ENCODE assay signal across 1 cellular context in the genomic region with DNA sequence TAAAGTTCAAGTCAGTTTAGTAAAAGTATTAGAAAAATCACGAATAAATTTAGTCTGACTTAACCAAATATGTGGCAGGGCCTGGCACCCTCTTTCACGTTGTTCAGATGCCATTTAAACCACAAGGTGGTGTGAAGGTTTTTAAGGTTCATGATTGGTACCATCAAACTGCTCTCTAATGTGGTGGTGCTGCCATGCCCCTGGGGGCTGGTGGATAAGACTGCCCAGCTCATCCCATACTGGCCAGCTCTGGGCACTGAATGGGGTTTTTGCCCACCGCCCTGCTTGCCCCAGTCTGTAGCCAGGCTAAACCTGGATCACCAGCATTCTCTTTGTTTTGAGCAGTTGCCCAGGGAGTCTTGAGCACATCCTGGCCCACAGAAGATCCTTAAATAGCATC.
TF ChIP-seq lines count a peak whose summit lies in the region.

No MANE protein-coding gene starts in this region.

TF ChIP-seq in IMR-90, 13 proteins besides CTCF, POLR2A, EP300 and RAD21:
- TF ChIP-seq NFE2L2 (IDR thresholded peaks at IDR 0.05; ENCODE audit: low read depth, low read length): no peak
- no peak for TF ChIP-seq BHLHE40 (IDR thresholded peaks at IDR 0.05; ENCODE audit: low read depth, low read length)
- no peak for TF ChIP-seq CHD1 (IDR thresholded peaks at IDR 0.05; ENCODE audit: low read depth, low read length)
- no peak for TF ChIP-seq SMC3 (IDR thresholded peaks at IDR 0.05; ENCODE audit: low read depth, low read length)
- no peak for TF ChIP-seq RFX5 (IDR thresholded peaks at IDR 0.05; ENCODE audit: low read depth, low read length)
- no peak for TF ChIP-seq MAFK (IDR thresholded peaks at IDR 0.05; ENCODE audit: low read depth, low read length)
- no peak for TF ChIP-seq RCOR1 (IDR thresholded peaks at IDR 0.05; ENCODE audit: insufficient replicate concordance, low read length)
- TF ChIP-seq, protein P1, sequence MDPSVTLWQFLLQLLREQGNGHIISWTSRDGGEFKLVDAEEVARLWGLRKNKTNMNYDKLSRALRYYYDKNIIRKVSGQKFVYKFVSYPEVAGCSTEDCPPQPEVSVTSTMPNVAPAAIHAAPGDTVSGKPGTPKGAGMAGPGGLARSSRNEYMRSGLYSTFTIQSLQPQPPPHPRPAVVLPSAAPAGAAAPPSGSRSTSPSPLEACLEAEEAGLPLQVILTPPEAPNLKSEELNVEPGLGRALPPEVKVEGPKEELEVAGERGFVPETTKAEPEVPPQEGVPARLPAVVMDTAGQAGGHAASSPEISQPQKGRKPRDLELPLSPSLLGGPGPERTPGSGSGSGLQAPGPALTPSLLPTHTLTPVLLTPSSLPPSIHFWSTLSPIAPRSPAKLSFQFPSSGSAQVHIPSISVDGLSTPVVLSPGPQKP (IDR thresholded peaks at IDR 0.05; ENCODE audit: borderline replicate concordance, low read depth, low read length): no peak
- TF ChIP-seq MXI1 (IDR thresholded peaks at IDR 0.05; ENCODE audit: borderline replicate concordance, low read depth, low read length): no peak
